Comparison of ENCODE assay signal across 17 cellular contexts in the genomic region with DNA sequence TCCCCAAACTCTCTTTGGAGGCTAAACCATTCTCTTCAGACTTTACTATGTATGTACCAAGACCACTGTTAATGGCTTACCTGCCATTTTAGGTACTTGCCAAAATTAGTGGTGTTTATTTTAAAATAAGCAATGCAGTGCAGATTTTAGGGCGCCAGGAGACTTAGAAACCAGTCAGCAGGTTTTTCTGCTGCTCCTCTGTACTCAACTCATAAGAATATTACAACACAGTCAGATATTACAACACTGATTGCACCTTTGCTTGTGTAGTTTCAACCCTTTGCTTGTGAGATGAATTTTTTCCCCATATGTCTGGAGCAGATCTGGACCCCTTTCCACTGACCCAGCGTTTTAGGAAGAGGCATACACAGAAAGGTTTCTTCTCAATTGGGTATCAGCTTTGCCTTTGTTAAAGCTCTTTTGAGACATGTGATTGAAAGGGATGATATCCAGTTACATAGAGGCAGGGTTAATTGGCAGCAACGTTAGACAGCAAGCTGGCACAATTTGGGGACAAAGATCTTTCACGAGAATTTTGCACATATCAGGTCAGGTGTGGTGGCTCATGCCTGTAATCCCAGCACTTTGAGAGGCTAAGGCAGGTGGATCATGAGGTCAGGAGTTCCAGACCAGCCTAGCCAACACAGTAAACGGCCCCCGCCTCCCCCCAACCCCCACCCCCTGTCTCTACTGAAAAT.
"Had no signal": no experiment of that assay in that cellular context is flagged by ENCODE, and none has a peak within 500 bp of the region (broad histone marks: within the 10 kb centered on the region; RNA-seq: fewer than 3 reads in every experiment).

No MANE protein-coding gene starts in this region.

- H3K27ac Mint-ChIP-seq: activated naive CD8-positive, alpha-beta T cell treated with anti-CD3 and anti-CD28 coated beads, Interleukin-2, amount 50 U/mL, for 24 hours; activated T-helper 1 cell treated with anti-CD3 and anti-CD28 coated beads, Interleukin-12 subunit alpha, Interleukin-12 subunit beta, Interleukin-2, Interleukin-4 antibody, amounts not matched to agents 30 ng/mL and 10 ng/mL and 1 ng/mL, durations not matched to agents 14 hours and 24 hours and 36 hours; nephron had no signal

- DNase-seq: activated CD4-positive, alpha-beta T cell treated with anti-CD3 and anti-CD28 coated beads, Interleukin-2, amount 50 U/mL, for 1 hour; activated naive CD8-positive, alpha-beta T cell treated with anti-CD3 and anti-CD28 coated beads, Interleukin-2, amount 50 U/mL, for 24 hours; aorta; colonic mucosa; erythroblast; foreskin melanocyte; head of caudate nucleus; midbrain; nucleus accumbens; spleen; stimulated activated naive CD4-positive, alpha-beta T cell treated with Interleukin-2 at 50 U/mL for 16 hours; T-helper 1 cell; T-helper 9 cell; thyroid gland had no signal

- ATAC-seq: activated naive CD8-positive, alpha-beta T cell treated with anti-CD3 and anti-CD28 coated beads, Interleukin-2, amount 50 U/mL, for 24 hours had no signal

- H3K27me3 Mint-ChIP-seq: activated naive CD8-positive, alpha-beta T cell treated with anti-CD3 and anti-CD28 coated beads, Interleukin-2, amount 50 U/mL, for 24 hours; central memory CD8-positive, alpha-beta T cell had no signal

- H3K4me3 Mint-ChIP-seq: activated naive CD8-positive, alpha-beta T cell treated with anti-CD3 and anti-CD28 coated beads, Interleukin-2, amount 50 U/mL, for 24 hours; activated T-helper 1 cell treated with anti-CD3 and anti-CD28 coated beads, Interleukin-12 subunit alpha, Interleukin-12 subunit beta, Interleukin-2, Interleukin-4 antibody, amounts not matched to agents 30 ng/mL and 10 ng/mL and 1 ng/mL, durations not matched to agents 14 hours and 24 hours and 36 hours; central memory CD8-positive, alpha-beta T cell; nephron had no signal

- H3K9me3 Mint-ChIP-seq: activated naive CD8-positive, alpha-beta T cell treated with anti-CD3 and anti-CD28 coated beads, Interleukin-2, amount 50 U/mL, for 24 hours; activated T-helper 1 cell treated with anti-CD3 and anti-CD28 coated beads, Interleukin-12 subunit alpha, Interleukin-12 subunit beta, Interleukin-2, Interleukin-4 antibody, amounts not matched to agents 30 ng/mL and 10 ng/mL and 1 ng/mL, durations not matched to agents 14 hours and 24 hours and 36 hours; central memory CD8-positive, alpha-beta T cell; nephron had no signal
